1 cellular context compared by ENCODE assay signal in genomic region chr6:141988954-141989705, GRCh38.
TF ChIP-seq lines count a peak whose summit lies in the region.

No MANE protein-coding gene starts in this region.

TF ChIP-seq in GM12878, 131 proteins besides CTCF, POLR2A, EP300 and RAD21 (continued from another document):
- TF ChIP-seq ZBTB33 (IDR thresholded peaks at IDR 0.05) (no peak), E2F8 (IDR thresholded peaks at IDR 0.05; ENCODE audit: low read depth, partially characterized antibody) (no peak), YY1 (IDR thresholded peaks at IDR 0.05; ENCODE audit: low read depth, low read length) (0 out of 2 replicates have a peak, but pooled peaks have one; percentile 34), CHD2 (IDR thresholded peaks at IDR 0.05; ENCODE audit: borderline replicate concordance, low read depth, low read length) (no peak), NKRF (conservative IDR thresholded peaks at IDR 0.05) (no peak), E2F4 (IDR thresholded peaks at IDR 0.05; ENCODE audit: low read depth, low read length) (no peak), IRF5 (IDR thresholded peaks at IDR 0.05; ENCODE audit: borderline replicate concordance) (no peak), CREB1 (IDR thresholded peaks at IDR 0.05; ENCODE audit: low read depth) (no peak), DPF2 (IDR thresholded peaks at IDR 0.05) (no peak), SRF (IDR thresholded peaks at IDR 0.05; ENCODE audit: low read depth in 2 of 2, low read length in 2 of 2) (no peak), ZBTB11 (CRISPR knock-in tag; IDR thresholded peaks at IDR 0.05) (no peak), SMC3 (IDR thresholded peaks at IDR 0.05; ENCODE audit: borderline replicate concordance, low read length) (peak; percentile 81), ELK1 (IDR thresholded peaks at IDR 0.05; ENCODE audit: low read depth, low read length) (no peak), MYB (IDR thresholded peaks at IDR 0.05; ENCODE audit: borderline replicate concordance, low read depth, low read length) (no peak), BACH1 (IDR thresholded peaks at IDR 0.05; ENCODE audit: borderline replicate concordance) (no peak)
